In genomic region chr20:45818239-45818638, GRCh38 we compare ENCODE assay signal across 20 cellular contexts. TPM values are rescaled to one million over a fixed set of nuclear protein-coding genes. Genes with fewer than 3 reads are reported as not detected.
DNase-seq lines count a peak whose midpoint lies in the region; ATAC-seq and TF ChIP-seq lines count a peak whose summit lies in the region.
"Had no signal": no experiment of that assay in that cellular context is flagged by ENCODE, and none has a peak within 500 bp of the region (broad histone marks: within the 10 kb centered on the region; RNA-seq: fewer than 3 reads in every experiment).

No MANE protein-coding gene starts in this region.

- H4K20me1 ChIP-seq in GM23338 (replicated peaks; ENCODE audit: insufficient read depth) = peaks cover 12% of the 10 kb centered on the region
- H4K20me1 ChIP-seq in neural progenitor cell (ENCODE audit: low read depth) = peaks cover 38% of the 10 kb centered on the region

- H3K36me3 Mint-ChIP-seq in GM23338 (ENCODE audit: low read depth) = peaks cover 42% of the 10 kb centered on the region
- peaks cover 17% of the 10 kb centered on the region for H3K36me3 Mint-ChIP-seq in neural progenitor cell

- H2AFZ ChIP-seq in GM23338 (no peak overlapping the region), neural progenitor cell (replicated peaks) (no peak overlapping the region)

- no peaks in the 10 kb centered on the region for H3K9me2 ChIP-seq in GM23338 (ENCODE audit: insufficient read depth)

- peaks cover 42% of the 10 kb centered on the region for H3F3A ChIP-seq in GM23338 (replicated peaks; ENCODE audit: low read depth)
- H3F3A ChIP-seq in neural progenitor cell (ENCODE audit: low read depth) = peaks cover 42% of the 10 kb centered on the region

- H3K27me3 ChIP-seq in GM23338 (ENCODE audit: insufficient read depth) = peaks cover 3% of the 10 kb centered on the region
- no peaks in the 10 kb centered on the region for H3K27me3 ChIP-seq in ascending aorta
- H3K27me3 ChIP-seq in neural progenitor cell = peaks cover 14% of the 10 kb centered on the region

- no peak overlapping the region for H3K4me2 ChIP-seq in GM23338
- no peak overlapping the region for H3K4me2 ChIP-seq in neural progenitor cell

- peaks cover 19% of the 10 kb centered on the region for H3K4me1 ChIP-seq in GM23338 (ENCODE audit: insufficient read depth)
- peaks cover 6 to 23% of the 10 kb centered on the region in 2 donors for H3K4me1 ChIP-seq in ascending aorta
- peaks cover 16% of the 10 kb centered on the region for H3K4me1 ChIP-seq in neural progenitor cell

- peaks cover 26% of the 10 kb centered on the region for H3K36me3 ChIP-seq in GM23338 (ENCODE audit: insufficient read depth)
- no peaks in the 10 kb centered on the region for H3K36me3 ChIP-seq in ascending aorta
- peaks cover 9% of the 10 kb centered on the region for H3K36me3 ChIP-seq in neural progenitor cell
- H3K36me3 ChIP-seq: upper lobe of right lung had no signal

- DNase-seq in GM23338 (ENCODE audit: low spot score) (no peak), ascending aorta (ENCODE audit: low spot score in 2 of 2) (no peak), neural progenitor cell (ENCODE audit: low spot score) (no peak), NCI-H1105 (lab: John Stamatoyannopoulos, UW) (no peak), retina (no peak)
- DNase-seq in activated effector memory CD4-positive, alpha-beta T cell treated with Interleukin-2 at 50 U/mL for 16 hours = no peak
- DNase-seq: activated CD4-positive, alpha-beta T cell treated with anti-CD3 and anti-CD28 coated beads for 36 hours; activated CD8-positive, alpha-beta memory T cell treated with anti-CD3 and anti-CD28 coated beads, Interleukin-2, amount 50 U/mL, for 4 hours; activated naive CD4-positive, alpha-beta T cell treated with anti-CD3 and anti-CD28 coated beads, Interleukin-2, amount 10 ng/mL, durations not matched to agents 7 days and 5 days; effector CD8-positive, alpha-beta T cell; GDM1; KBM-7; NCI-H1092 treated with DMSO at 0.1 percent for 48 hours; NCI-H2171 treated with DMSO at 0.1 percent for 48 hours; stimulated activated CD4-positive, alpha-beta T cell treated with anti-CD3 and anti-CD28 coated beads, Interleukin-4, amount 100 ng/mL, for 4 hours; upper lobe of right lung had no signal

- no peak overlapping the region for H3K4me3 Mint-ChIP-seq in GM23338
- H3K4me3 Mint-ChIP-seq in neural progenitor cell = no peak overlapping the region
- H3K4me3 Mint-ChIP-seq: activated CD4-positive, alpha-beta T cell treated with anti-CD3 and anti-CD28 coated beads for 36 hours; activated naive CD4-positive, alpha-beta T cell treated with anti-CD3 and anti-CD28 coated beads, Interleukin-2, amount 10 ng/mL, durations not matched to agents 7 days and 5 days had no signal

- no peaks in the 10 kb centered on the region for H3K9me3 ChIP-seq in ascending aorta
- no peaks in the 10 kb centered on the region for H3K9me3 ChIP-seq in neural progenitor cell (ENCODE audit: low read depth)
- H3K9me3 ChIP-seq: upper lobe of right lung had no signal

- H3K27me3 Mint-ChIP-seq in GM23338 (ENCODE audit: insufficient read depth, low read depth, poor library complexity) (peaks cover 14% of the 10 kb centered on the region), neural progenitor cell (ENCODE audit: insufficient read depth, low read depth) (peaks cover 2% of the 10 kb centered on the region)

- peaks cover 20% of the 10 kb centered on the region for H3K4me1 Mint-ChIP-seq in GM23338
- peaks cover 19% of the 10 kb centered on the region for H3K4me1 Mint-ChIP-seq in neural progenitor cell

- ATAC-seq in GM23338 = no peak
- ATAC-seq: activated CD4-positive, alpha-beta T cell treated with anti-CD3 and anti-CD28 coated beads for 36 hours; HCT116 had no signal

- H3K27ac Mint-ChIP-seq in GM23338 (peak overlapping the region; percentile 19; the same call in 1 of the 2 replicates), neural progenitor cell (no peak overlapping the region)
- H3K27ac Mint-ChIP-seq: activated CD4-positive, alpha-beta T cell treated with anti-CD3 and anti-CD28 coated beads for 36 hours; activated naive CD4-positive, alpha-beta T cell treated with anti-CD3 and anti-CD28 coated beads, Interleukin-2, amount 10 ng/mL, durations not matched to agents 7 days and 5 days had no signal

- peak overlapping the region; percentile 90 for H3K27ac ChIP-seq in GM23338 (ENCODE audit: low read depth)
- H3K27ac ChIP-seq in ascending aorta = peak overlapping the region; percentile 87 to 94
- H3K27ac ChIP-seq in neural progenitor cell = peak overlapping the region; percentile 46
- H3K27ac ChIP-seq: upper lobe of right lung had no signal

- no peaks in the 10 kb centered on the region; the same call in 2 of the 3 replicates for H3K9me3 Mint-ChIP-seq in GM23338
- H3K9me3 Mint-ChIP-seq in neural progenitor cell = no peaks in the 10 kb centered on the region
- H3K9me3 Mint-ChIP-seq: activated naive CD4-positive, alpha-beta T cell treated with anti-CD3 and anti-CD28 coated beads, Interleukin-2, amount 10 ng/mL, durations not matched to agents 7 days and 5 days had no signal

- peaks cover 19% of the 10 kb centered on the region for H3K79me2 ChIP-seq in GM23338 (replicated peaks; ENCODE audit: insufficient read depth)
- peaks cover 28% of the 10 kb centered on the region for H3K79me2 ChIP-seq in neural progenitor cell (ENCODE audit: low read depth)

- intact Hi-C loops in ascending aorta (cut with DNase I) = no loop called here

- TF ChIP-seq CTCF in GM23338 (conservative IDR thresholded peaks at IDR 0.05; ENCODE audit: low read depth in 2 of 2) (no peak), ascending aorta (IDR thresholded peaks at IDR 0.05) (no peak), neural progenitor cell (IDR thresholded peaks at IDR 0.05) (no peak)

- H3K4me3 ChIP-seq in GM23338 = no peak overlapping the region
- no peak overlapping the region for H3K4me3 ChIP-seq in ascending aorta
- no peak overlapping the region for H3K4me3 ChIP-seq in neural progenitor cell
- H3K4me3 ChIP-seq: upper lobe of right lung had no signal

- no peak overlapping the region for H3K9ac ChIP-seq in neural progenitor cell

TF ChIP-seq in GM23338, 12 proteins besides CTCF, POLR2A, EP300 and RAD21:
- no peak for TF ChIP-seq NANOG (IDR thresholded peaks at IDR 0.05; ENCODE audit: borderline replicate concordance)
- no peak for TF ChIP-seq CREB1 (CRISPR knock-in tag; IDR thresholded peaks at IDR 0.05; ENCODE audit: low read depth)

RNA-seq across cellular contexts. Expression of gene UBE2C, which starts 5.8 kb away (rescaled TPM):
- total RNA-seq in GM23338 (2014; rRNA removed; shearing (Covaris generic)) = 198 and 247 TPM in 2 replicates
- polyA plus RNA-seq in GM23338 (2016; fragmentation: Nextera tagmentation; extraction: Ambion mirVana) = 698 and 742 TPM in 2 replicates
- total RNA-seq in ascending aorta (not detected), neural progenitor cell (ENCODE audit: low replicate concordance) (325 and 442 TPM in 2 replicates)

RNA-seq across cellular contexts. Expression of gene TNNC2, which starts 8.9 kb away (rescaled TPM):
- total RNA-seq in GM23338 (2014; rRNA removed; shearing (Covaris generic)) = 0.59 TPM in 1 of 2 replicates, not detected in the other
- polyA plus RNA-seq in GM23338 (2016; fragmentation: Nextera tagmentation; extraction: Ambion mirVana) = 32.5 and 33.3 TPM in 2 replicates
- total RNA-seq in ascending aorta (not detected), neural progenitor cell (ENCODE audit: low replicate concordance) (0.81 TPM in 1 of 2 replicates, not detected in the other)
- total RNA-seq: activated CD4-positive, alpha-beta T cell treated with anti-CD3 and anti-CD28 coated beads for 36 hours; lung microvascular endothelial cell; T-helper 1 cell treated with Interleukin-12 subunit alpha and Interleukin-12 subunit beta and Interleukin-4 antibody, amounts not matched to agents 30 ng/mL and 1 ng/mL, for 36 hours had no signal

RNA-seq across cellular contexts. Expression of gene SNX21, which starts 15.4 kb away (rescaled TPM):
- 26.7 and 31.5 TPM in 2 replicates for total RNA-seq in GM23338 (2014; rRNA removed; shearing (Covaris generic))
- polyA plus RNA-seq in GM23338 (2016; fragmentation: Nextera tagmentation; extraction: Ambion mirVana) = 13.3 and 15.5 TPM in 2 replicates
- 182 TPM for total RNA-seq in ascending aorta
- total RNA-seq in neural progenitor cell (ENCODE audit: low replicate concordance) = 12.2 and 18.9 TPM in 2 replicates

RNA-seq across cellular contexts. Expression of gene DNTTIP1, which starts 26.5 kb away (rescaled TPM):
- 21.4 and 31.6 TPM in 2 replicates for total RNA-seq in GM23338 (2014; rRNA removed; shearing (Covaris generic))
- polyA plus RNA-seq in GM23338 (2016; fragmentation: Nextera tagmentation; extraction: Ambion mirVana) = 50.3 TPM in 2 replicates
- total RNA-seq in ascending aorta = 4.6 TPM
- total RNA-seq in neural progenitor cell (ENCODE audit: low replicate concordance) = 23.8 and 26.3 TPM in 2 replicates

RNA-seq across cellular contexts. Expression of gene WFDC3, which starts 26.6 kb away (rescaled TPM):
- total RNA-seq in GM23338 (2014; rRNA removed; shearing (Covaris generic)) = 0.73 TPM in 1 of 2 replicates, not detected in the other
- polyA plus RNA-seq in GM23338 (2016; fragmentation: Nextera tagmentation; extraction: Ambion mirVana) = 0.36 TPM in 1 of 2 replicates, not detected in the other
- total RNA-seq in ascending aorta (not detected), neural progenitor cell (ENCODE audit: low replicate concordance) (not detected in 2 replicates)
- total RNA-seq: activated CD4-positive, alpha-beta T cell treated with anti-CD3 and anti-CD28 coated beads for 36 hours; lung microvascular endothelial cell; T-helper 1 cell treated with Interleukin-12 subunit alpha and Interleukin-12 subunit beta and Interleukin-4 antibody, amounts not matched to agents 30 ng/mL and 1 ng/mL, for 36 hours had no signal
- polyA plus RNA-seq: neural cell had no signal

Comparison
In these comparisons a context has a peak if more than half of its experiments do, and no peak if none do; other contexts are left out.
1. RNA of gene UBE2C, which starts 5.8 kb away (total RNA-seq): 325 to 442 TPM in neural progenitor cell and 198 to 247 TPM in GM23338; not detected in ascending aorta (single experiment); every median in the first group is over 100 times any median in the second.
2. Peak in every context shown above with its lines, with median percentiles within 50 percentile points of each other: H3K27ac ChIP-seq.